12 cellular contexts compared by ENCODE assay signal in genomic region chr15:100723323-100723801, GRCh38.
DNase-seq lines count a peak whose midpoint lies in the region; ATAC-seq and TF ChIP-seq lines count a peak whose summit lies in the region.
"Had no signal": no experiment of that assay in that cellular context is flagged by ENCODE, and none has a peak within 500 bp of the region (broad histone marks: within the 10 kb centered on the region; RNA-seq: fewer than 3 reads in every experiment).

No MANE protein-coding gene starts in this region.

- intact Hi-C loops in lower lobe of right lung (cut with DNase I) = no loop called here
- intact Hi-C loops in cardiac septum (cut with DNase I) = loop anchor here (10.0 kb wide), 1 partner anchor 59 kb away; no protein-coding TSS in a partner anchor

- H3K27me3 ChIP-seq in lower lobe of right lung (ENCODE audit: low read depth) = no peaks in the 10 kb centered on the region
- H3K27me3 ChIP-seq: right atrium auricular region had no signal

- TF ChIP-seq CTCF in lower lobe of right lung (IDR thresholded peaks at IDR 0.05) = no peak

- H3K4me1 ChIP-seq in lower lobe of right lung = peaks cover 13% of the 10 kb centered on the region

- DNase-seq in HT-29 (ENCODE audit: low spot score) (peak; percentile 40), astrocyte of the hippocampus (ENCODE audit: low read depth, low spot score) (peak; percentile 49), lower lobe of right lung (no peak), ureter (ENCODE audit: low spot score) (peak; percentile 29), cardiac septum (ENCODE audit: low spot score) (no peak), hepatic stellate cell (ENCODE audit: low spot score) (no peak)
- DNase-seq: NCI-H1417, NCI-H524, Right ventricle myocardium superior had no signal

- H3K4me3 ChIP-seq in lower lobe of right lung = no peak overlapping the region
- H3K4me3 ChIP-seq: coronary artery, right atrium auricular region had no signal

- peak overlapping the region; percentile 79 for H3K27ac ChIP-seq in lower lobe of right lung

- H3K9me3 ChIP-seq in lower lobe of right lung = no peaks in the 10 kb centered on the region
- H3K9me3 ChIP-seq: right atrium auricular region had no signal

- peak; percentile 65 to 67 for ATAC-seq in lower lobe of right lung
- no peak for ATAC-seq in HG03095 (IDR thresholded peaks at IDR 0.05; ENCODE audit: unreplicated experiment)

- no peaks in the 10 kb centered on the region for H3K36me3 ChIP-seq in lower lobe of right lung
- H3K36me3 ChIP-seq: right atrium auricular region had no signal

Comparison
In these comparisons a context has a peak if more than half of its experiments do, and no peak if none do; other contexts are left out.
1. DNase-seq: peak in HT-29 (single experiment), astrocyte of the hippocampus (single experiment) and ureter (single experiment); none in lower lobe of right lung (single experiment), cardiac septum (single experiment) and hepatic stellate cell (single experiment).